ENCODE assay signal across 25 cellular contexts in genomic region chr4:108051343-108051742, GRCh38.
DNase-seq lines count a peak whose midpoint lies in the region; ATAC-seq, FAIRE-seq and TF ChIP-seq lines count a peak whose summit lies in the region.
"Had no signal": no experiment of that assay in that cellular context is flagged by ENCODE, and none has a peak within 500 bp of the region (broad histone marks: within the 10 kb centered on the region; RNA-seq: fewer than 3 reads in every experiment).

No MANE protein-coding gene starts in this region.

- peaks cover 88% of the 10 kb centered on the region for H3K4me1 Mint-ChIP-seq in activated CD4-positive, alpha-beta T cell treated with anti-CD3 and anti-CD28 coated beads for 36 hours
- H3K4me1 Mint-ChIP-seq in CD8-positive, alpha-beta memory T cell: peaks cover 37 to 63% (median 56%) of the 10 kb centered on the region in 3 donors
- peaks cover 57 to 92% (median 86%) of the 10 kb centered on the region in 4 donors for H3K4me1 Mint-ChIP-seq in naive thymus-derived CD8-positive, alpha-beta T cell

- no peak for TF ChIP-seq POLR2A in GM12892 (IDR thresholded peaks at IDR 0.05; ENCODE audit: low read depth, low read length)

- no peak for ATAC-seq in activated CD4-positive, alpha-beta T cell treated with anti-CD3 and anti-CD28 coated beads for 36 hours
- no peak for ATAC-seq in activated naive CD4-positive, alpha-beta T cell treated with anti-CD3 and anti-CD28 coated beads, Interleukin-2, amount 50 U/mL, for 72 hours
- ATAC-seq in naive thymus-derived CD8-positive, alpha-beta T cell: peak; percentile 41 to 46
- no peak for ATAC-seq in left colon

- peaks cover 66% of the 10 kb centered on the region for H3K36me3 Mint-ChIP-seq in activated CD4-positive, alpha-beta T cell treated with anti-CD3 and anti-CD28 coated beads for 36 hours (ENCODE audit: low read depth)
- peaks cover 0 to 43% (median 15%) of the 10 kb centered on the region in 3 donors for H3K36me3 Mint-ChIP-seq in CD8-positive, alpha-beta memory T cell
- peaks cover 22 to 82% of the 10 kb centered on the region in 2 donors for H3K36me3 Mint-ChIP-seq in activated naive CD4-positive, alpha-beta T cell treated with anti-CD3 and anti-CD28 coated beads, Interleukin-2, amount 50 U/mL, for 72 hours
- H3K36me3 Mint-ChIP-seq in naive thymus-derived CD8-positive, alpha-beta T cell: peaks cover 5 to 95% (median 35%) of the 10 kb centered on the region in 3 donors

- H3K27me3 Mint-ChIP-seq in activated CD4-positive, alpha-beta T cell treated with anti-CD3 and anti-CD28 coated beads for 36 hours: no peaks in the 10 kb centered on the region
- H3K27me3 Mint-ChIP-seq in CD8-positive, alpha-beta memory T cell: peaks cover 0 to 2% of the 10 kb centered on the region in 2 donors
- no peaks in the 10 kb centered on the region for H3K27me3 Mint-ChIP-seq in naive thymus-derived CD8-positive, alpha-beta T cell

- no peak overlapping the region for H3K4me3 Mint-ChIP-seq in activated CD4-positive, alpha-beta T cell treated with anti-CD3 and anti-CD28 coated beads for 36 hours
- no peak overlapping the region for H3K4me3 Mint-ChIP-seq in CD8-positive, alpha-beta memory T cell
- H3K4me3 Mint-ChIP-seq in naive thymus-derived CD8-positive, alpha-beta T cell: peak overlapping the region; percentile 26 to 90 (median 70)
- H3K4me3 Mint-ChIP-seq: dendritic cell treated with granulocyte-macrophage colony-stimulating factor and Interleukin-4, amounts not matched to agents 40 ng/mL and 50 ng/mL, for 4 days had no signal

- CTCF ChIA-PET in activated CD4-positive, alpha-beta T cell treated with anti-CD3 and anti-CD28 coated beads for 36 hours (lab: Charles Lee): interaction anchor here (0.6 to 1.9 kb wide), 5 partner anchors 12 to 71 kb away, joined by 3 to 6 read pairs (median 3); no protein-coding TSS in a partner anchor
- CTCF ChIA-PET in CD8-positive, alpha-beta memory T cell (lab: Charles Lee): no interaction called here

- peaks cover 29% of the 10 kb centered on the region for H3K36me3 ChIP-seq in CD8-positive, alpha-beta memory T cell (ENCODE audit: insufficient read depth, low read length)
- H3K36me3 ChIP-seq: BE2C, stomach, upper lobe of left lung had no signal

- peaks cover 78% of the 10 kb centered on the region for H3K4me1 ChIP-seq in CD8-positive, alpha-beta memory T cell (ENCODE audit: insufficient read depth, low read length)
- H3K4me1 ChIP-seq: BE2C, parathyroid adenoma, stomach had no signal

- POLR2A ChIA-PET in activated CD4-positive, alpha-beta T cell treated with anti-CD3 and anti-CD28 coated beads for 36 hours (lab: Charles Lee): no interaction called here
- POLR2A ChIA-PET in CD8-positive, alpha-beta memory T cell (lab: Charles Lee): no interaction called here
- POLR2A ChIA-PET in naive thymus-derived CD8-positive, alpha-beta T cell (lab: Charles Lee): interaction anchor here (0.8 to 2.8 kb wide), 9 partner anchors 8 to 88 kb away, joined by 3 to 17 read pairs (median 4); no protein-coding TSS in a partner anchor

- no peak for FAIRE-seq in GM12892 (lab: Jason Lieb, UNC)
- FAIRE-seq: A204.1, GM12891, kidney had no signal

- DNase-seq in activated CD4-positive, alpha-beta T cell treated with anti-CD3 and anti-CD28 coated beads for 36 hours: no peak
- no peak for DNase-seq in activated CD4-positive, alpha-beta T cell treated with anti-CD3 and anti-CD28 coated beads, Interleukin-2, amount 50 U/mL, for 4 hours
- peak in 1 of 5 donors; percentile 46 for DNase-seq in CD8-positive, alpha-beta memory T cell
- no peak for DNase-seq in activated naive CD4-positive, alpha-beta T cell treated with anti-CD3 and anti-CD28 coated beads, Interleukin-2, amount 50 U/mL, for 72 hours (ENCODE audit: low spot score in 2 of 2)
- peak in 7 of 10 donors; percentile 39 to 72 (median 42) for DNase-seq in naive thymus-derived CD8-positive, alpha-beta T cell
- DNase-seq in left colon (no peak), GM12892 (ENCODE audit: insufficient read length) (no peak), cerebellar cortex (ENCODE audit: low spot score) (no peak)
- DNase-seq: activated gamma-delta T cell treated with Interleukin-2 at 50 U/mL for 16 hours; BE2C; DMS 273 treated with DMSO at 0.1 percent for 48 hours; foreskin fibroblast; H7; kidney; NCI-H1105 treated with DMSO at 0.1 percent for 48 hours; NCI-H2081 treated with DMSO at 0.1 percent for 48 hours; NCI-H524; stimulated activated CD4-positive, alpha-beta T cell treated with anti-CD3 and anti-CD28 coated beads, Interleukin-1b, Interleukin-23, amount 100 ng/mL, for 48 hours; stomach had no signal

- H3K9me3 ChIP-seq in CD8-positive, alpha-beta memory T cell (ENCODE audit: low read length): no peaks in the 10 kb centered on the region
- H3K9me3 ChIP-seq: BE2C, stomach, upper lobe of left lung had no signal

- H3K27ac ChIP-seq in CD8-positive, alpha-beta memory T cell (ENCODE audit: low read depth, low read length): no peak overlapping the region
- H3K27ac ChIP-seq: parathyroid adenoma, RWPE1, stomach, upper lobe of left lung had no signal

- H3K9me3 Mint-ChIP-seq in activated CD4-positive, alpha-beta T cell treated with anti-CD3 and anti-CD28 coated beads for 36 hours (ENCODE audit: low read depth): no peaks in the 10 kb centered on the region
- no peaks in the 10 kb centered on the region for H3K9me3 Mint-ChIP-seq in CD8-positive, alpha-beta memory T cell
- H3K9me3 Mint-ChIP-seq in activated naive CD4-positive, alpha-beta T cell treated with anti-CD3 and anti-CD28 coated beads, Interleukin-2, amount 50 U/mL, for 72 hours: no peaks in the 10 kb centered on the region
- H3K9me3 Mint-ChIP-seq in naive thymus-derived CD8-positive, alpha-beta T cell: peaks cover 0 to 2% (median 0%) of the 10 kb centered on the region in 9 donors
- H3K9me3 Mint-ChIP-seq: dendritic cell treated with granulocyte-macrophage colony-stimulating factor and Interleukin-4, amounts not matched to agents 40 ng/mL and 50 ng/mL, for 4 days had no signal

- peak overlapping the region; percentile 95 for H3K27ac Mint-ChIP-seq in activated CD4-positive, alpha-beta T cell treated with anti-CD3 and anti-CD28 coated beads for 36 hours
- H3K27ac Mint-ChIP-seq in CD8-positive, alpha-beta memory T cell: peak overlapping the region in 7 of 8 donors; percentile 2 to 91 (median 32)
- peak overlapping the region; percentile 93 to 99 for H3K27ac Mint-ChIP-seq in activated naive CD4-positive, alpha-beta T cell treated with anti-CD3 and anti-CD28 coated beads, Interleukin-2, amount 50 U/mL, for 72 hours
- peak overlapping the region; percentile 93 to 99 (median 98) for H3K27ac Mint-ChIP-seq in naive thymus-derived CD8-positive, alpha-beta T cell
- H3K27ac Mint-ChIP-seq: dendritic cell treated with granulocyte-macrophage colony-stimulating factor and Interleukin-4, amounts not matched to agents 40 ng/mL and 50 ng/mL, for 4 days had no signal

- H3K27me3 ChIP-seq in CD8-positive, alpha-beta memory T cell (ENCODE audit: insufficient read depth, low read length, poor library complexity, severe bottlenecking): no peaks in the 10 kb centered on the region
- H3K27me3 ChIP-seq: stomach, upper lobe of left lung had no signal

- intact Hi-C loops in activated CD4-positive, alpha-beta T cell treated with anti-CD3 and anti-CD28 coated beads for 36 hours (cut with DNase I, micrococcal nuclease): no loop called here
- intact Hi-C loops in left colon (cut with DNase I, micrococcal nuclease): no loop called here

- no peak overlapping the region for H3K4me3 ChIP-seq in CD8-positive, alpha-beta memory T cell (ENCODE audit: low read length)
- H3K4me3 ChIP-seq: stomach, upper lobe of left lung had no signal

Comparison
In these comparisons a context has a peak if more than half of its experiments do, and no peak if none do; other contexts are left out.
1. ATAC-seq: peak in naive thymus-derived CD8-positive, alpha-beta T cell (2 of 2); none in activated CD4-positive, alpha-beta T cell treated with anti-CD3 and anti-CD28 coated beads for 36 hours (single experiment), activated naive CD4-positive, alpha-beta T cell treated with anti-CD3 and anti-CD28 coated beads, Interleukin-2, amount 50 U/mL, for 72 hours (0 of 2) and left colon (single experiment).
2. DNase-seq: peak in naive thymus-derived CD8-positive, alpha-beta T cell (7 of 10); none in activated CD4-positive, alpha-beta T cell treated with anti-CD3 and anti-CD28 coated beads for 36 hours (single experiment), activated CD4-positive, alpha-beta T cell treated with anti-CD3 and anti-CD28 coated beads, Interleukin-2, amount 50 U/mL, for 4 hours (0 of 2), activated naive CD4-positive, alpha-beta T cell treated with anti-CD3 and anti-CD28 coated beads, Interleukin-2, amount 50 U/mL, for 72 hours (0 of 2), left colon (0 of 2), GM12892 (single experiment) and cerebellar cortex (single experiment).
3. H3K27ac Mint-ChIP-seq: peak in every context shown above with its lines; median percentile 98 in naive thymus-derived CD8-positive, alpha-beta T cell; 96 in activated naive CD4-positive, alpha-beta T cell treated with anti-CD3 and anti-CD28 coated beads, Interleukin-2, amount 50 U/mL, for 72 hours; 95 in activated CD4-positive, alpha-beta T cell treated with anti-CD3 and anti-CD28 coated beads for 36 hours; 32 in CD8-positive, alpha-beta memory T cell.
4. H3K4me3 Mint-ChIP-seq: peak in naive thymus-derived CD8-positive, alpha-beta T cell (10 of 10); none in activated CD4-positive, alpha-beta T cell treated with anti-CD3 and anti-CD28 coated beads for 36 hours (single experiment) and CD8-positive, alpha-beta memory T cell (0 of 7).